ENCODE assay signal across 14 cellular contexts in genomic region chr16:4461250-4462085, GRCh38. TPM values are rescaled to one million over a fixed set of nuclear protein-coding genes. Genes with fewer than 3 reads are reported as not detected.
DNase-seq lines count a peak whose midpoint lies in the region; ATAC-seq, FAIRE-seq and TF ChIP-seq lines count a peak whose summit lies in the region.
"Had no signal": no experiment of that assay in that cellular context is flagged by ENCODE, and none has a peak within 500 bp of the region (broad histone marks: within the 10 kb centered on the region; RNA-seq: fewer than 3 reads in every experiment).

No MANE protein-coding gene starts in this region.

- peaks cover 0 to 36% of the 10 kb centered on the region in 2 experiments for H3K36me3 ChIP-seq in endothelial cell of umbilical vein (ENCODE audit: control insufficient read depth in 2 of 2, extremely low read depth in 1 of 2, insufficient read depth in 2 of 2, low read length in 2 of 2)
- H3K36me3 ChIP-seq in CD8-positive, alpha-beta memory T cell (ENCODE audit: insufficient read depth, low read length) = peaks cover 12% of the 10 kb centered on the region

- FAIRE-seq in endothelial cell of umbilical vein (lab: Jason Lieb, UNC) = no peak

- TF ChIP-seq POLR2A in endothelial cell of umbilical vein (IDR thresholded peaks at IDR 0.05; ENCODE audit: low read depth, low read length) = no peak

- H3K9me1 ChIP-seq in endothelial cell of umbilical vein (replicated peaks; ENCODE audit: control insufficient read depth, extremely low read depth, insufficient read depth, low read length) = no peaks in the 10 kb centered on the region

- H3K27me3 Mint-ChIP-seq in activated CD4-positive, alpha-beta T cell treated with anti-CD3 and anti-CD28 coated beads for 36 hours = no peaks in the 10 kb centered on the region
- no peaks in the 10 kb centered on the region for H3K27me3 Mint-ChIP-seq in progenitor cell of endocrine pancreas
- no peaks in the 10 kb centered on the region for H3K27me3 Mint-ChIP-seq in CD8-positive, alpha-beta memory T cell
- H3K27me3 Mint-ChIP-seq: activated CD8-positive, alpha-beta memory T cell treated with anti-CD3 and anti-CD28 coated beads, Interleukin-2, amount 10 ng/mL, durations not matched to agents 7 days and 5 days; type B pancreatic cell had no signal

- peaks cover 25% of the 10 kb centered on the region for H3K36me3 Mint-ChIP-seq in activated CD4-positive, alpha-beta T cell treated with anti-CD3 and anti-CD28 coated beads for 36 hours (ENCODE audit: low read depth)
- H3K36me3 Mint-ChIP-seq in progenitor cell of endocrine pancreas (ENCODE audit: insufficient read depth) = peaks cover 8% of the 10 kb centered on the region
- peaks cover 7 to 68% (median 7%) of the 10 kb centered on the region in 3 donors for H3K36me3 Mint-ChIP-seq in CD8-positive, alpha-beta memory T cell

- no peak overlapping the region for H2AFZ ChIP-seq in endothelial cell of umbilical vein (ENCODE audit: low read depth, low read length)

- intact Hi-C loops in activated CD4-positive, alpha-beta T cell treated with anti-CD3 and anti-CD28 coated beads for 36 hours (cut with DNase I, micrococcal nuclease) = no loop called here
- intact Hi-C loops in endothelial cell of umbilical vein (cut with micrococcal nuclease) = no loop called here

- no peak overlapping the region for H3K9ac ChIP-seq in endothelial cell of umbilical vein (replicated peaks; ENCODE audit: extremely low read depth, insufficient read depth, low read length)

- H3K4me1 Mint-ChIP-seq in activated CD4-positive, alpha-beta T cell treated with anti-CD3 and anti-CD28 coated beads for 36 hours = peaks cover 20% of the 10 kb centered on the region
- H3K4me1 Mint-ChIP-seq in progenitor cell of endocrine pancreas (ENCODE audit: low read depth) = peaks cover 2% of the 10 kb centered on the region
- peaks cover 32 to 37% (median 32%) of the 10 kb centered on the region in 3 donors for H3K4me1 Mint-ChIP-seq in CD8-positive, alpha-beta memory T cell

- POLR2A ChIA-PET in activated CD4-positive, alpha-beta T cell treated with anti-CD3 and anti-CD28 coated beads for 36 hours (lab: Charles Lee) = no interaction called here
- POLR2A ChIA-PET in endothelial cell of umbilical vein (lab: Charles Lee) = no interaction called here
- POLR2A ChIA-PET in CD8-positive, alpha-beta memory T cell (lab: Charles Lee) = interaction anchor here (0.9 kb wide), 1 partner anchor 46 kb away, joined by 3 read pairs; no protein-coding TSS in a partner anchor

- H3K4me1 ChIP-seq in endothelial cell of umbilical vein (ENCODE audit: control insufficient read depth, extremely low read depth, insufficient read depth, low read length) = no peaks in the 10 kb centered on the region
- peaks cover 30% of the 10 kb centered on the region for H3K4me1 ChIP-seq in CD8-positive, alpha-beta memory T cell (ENCODE audit: insufficient read depth, low read length)
- H3K4me1 ChIP-seq: sigmoid colon had no signal

- no peak overlapping the region for H3K4me3 Mint-ChIP-seq in activated CD4-positive, alpha-beta T cell treated with anti-CD3 and anti-CD28 coated beads for 36 hours
- H3K4me3 Mint-ChIP-seq in progenitor cell of endocrine pancreas (ENCODE audit: low read depth) = no peak overlapping the region
- no peak overlapping the region for H3K4me3 Mint-ChIP-seq in CD8-positive, alpha-beta memory T cell
- H3K4me3 Mint-ChIP-seq: activated CD8-positive, alpha-beta memory T cell treated with anti-CD3 and anti-CD28 coated beads, Interleukin-2, amount 10 ng/mL, durations not matched to agents 7 days and 5 days; type B pancreatic cell had no signal

- TF ChIP-seq CTCF in endothelial cell of umbilical vein (IDR thresholded peaks at IDR 0.05; ENCODE audit: extremely low read depth in 1 of 2, insufficient read depth in 1 of 2, low read depth in 1 of 2, low read length in 2 of 2) = no peak
- no peak for TF ChIP-seq CTCF in progenitor cell of endocrine pancreas (IDR thresholded peaks at IDR 0.05; ENCODE audit: unreplicated experiment)

- no peaks in the 10 kb centered on the region for H4K20me1 ChIP-seq in endothelial cell of umbilical vein (replicated peaks; ENCODE audit: control insufficient read depth, extremely low read depth, insufficient read depth, low read length)

- ATAC-seq in activated CD4-positive, alpha-beta T cell treated with anti-CD3 and anti-CD28 coated beads for 36 hours = no peak
- ATAC-seq: activated CD8-positive, alpha-beta memory T cell treated with anti-CD3 and anti-CD28 coated beads, Interleukin-2, amount 10 ng/mL, durations not matched to agents 7 days and 5 days had no signal

- no peaks in the 10 kb centered on the region for H3K27me3 ChIP-seq in endothelial cell of umbilical vein (ENCODE audit: control insufficient read depth in 2 of 2, insufficient read depth in 2 of 2, low read length in 2 of 2)
- no peaks in the 10 kb centered on the region for H3K27me3 ChIP-seq in CD8-positive, alpha-beta memory T cell (ENCODE audit: insufficient read depth, low read length, poor library complexity, severe bottlenecking)
- H3K27me3 ChIP-seq: sigmoid colon had no signal

- dilution Hi-C loops in endothelial cell of umbilical vein (cut with MboI; ENCODE audit: extremely low pct_ligation_motif_present, low sequenced_read_pairs) = no loop called here

- H3K4me2 ChIP-seq in endothelial cell of umbilical vein (ENCODE audit: insufficient read depth, low read length) = no peak overlapping the region

- H3K9me3 Mint-ChIP-seq in activated CD4-positive, alpha-beta T cell treated with anti-CD3 and anti-CD28 coated beads for 36 hours (ENCODE audit: low read depth) = no peaks in the 10 kb centered on the region
- H3K9me3 Mint-ChIP-seq in progenitor cell of endocrine pancreas (ENCODE audit: low read depth) = no peaks in the 10 kb centered on the region
- no peaks in the 10 kb centered on the region for H3K9me3 Mint-ChIP-seq in CD8-positive, alpha-beta memory T cell
- H3K9me3 Mint-ChIP-seq: type B pancreatic cell had no signal

- no peak overlapping the region for H3K4me3 ChIP-seq in endothelial cell of umbilical vein (replicated peaks in 1 of 3; ENCODE audit: insufficient read depth in 1 of 3, low read depth in 1 of 3, low read length in 3 of 3)
- H3K4me3 ChIP-seq in CD8-positive, alpha-beta memory T cell (ENCODE audit: low read length) = no peak overlapping the region
- H3K4me3 ChIP-seq: sigmoid colon had no signal

- H3K27ac Mint-ChIP-seq in activated CD4-positive, alpha-beta T cell treated with anti-CD3 and anti-CD28 coated beads for 36 hours = no peak overlapping the region
- peak overlapping the region; percentile 29 for H3K27ac Mint-ChIP-seq in progenitor cell of endocrine pancreas
- H3K27ac Mint-ChIP-seq in CD8-positive, alpha-beta memory T cell = peak overlapping the region in 4 of 8 donors; percentile 14 to 76 (median 52)
- H3K27ac Mint-ChIP-seq: type B pancreatic cell had no signal

- H3K9me3 ChIP-seq in endothelial cell of umbilical vein (replicated peaks; ENCODE audit: control insufficient read depth, insufficient read depth, low read length) = no peaks in the 10 kb centered on the region
- H3K9me3 ChIP-seq in CD8-positive, alpha-beta memory T cell (ENCODE audit: low read length) = no peaks in the 10 kb centered on the region
- H3K9me3 ChIP-seq: sigmoid colon had no signal

- peak; percentile 15 for DNase-seq in activated CD4-positive, alpha-beta T cell treated with anti-CD3 and anti-CD28 coated beads for 36 hours
- no peak for DNase-seq in activated CD4-positive, alpha-beta T cell treated with anti-CD3 and anti-CD28 coated beads, Interleukin-2, amount 50 U/mL, for 4 hours
- peak; percentile 52 for DNase-seq in NCI-H82 treated with DMSO at 0.1 percent for 48 hours (lab: John Stamatoyannopoulos, UW; ENCODE audit: unreplicated experiment)
- DNase-seq in endothelial cell of umbilical vein (ENCODE audit: low read depth, low spot score) = no peak
- no peak for DNase-seq in progenitor cell of endocrine pancreas (ENCODE audit: low spot score, unreplicated experiment)
- no peak for DNase-seq in H4 (ENCODE audit: low spot score)
- no peak for DNase-seq in GF-D8 (lab: John Stamatoyannopoulos, UW)
- no peak for DNase-seq in CD8-positive, alpha-beta memory T cell
- DNase-seq: activated CD8-positive, alpha-beta memory T cell treated with anti-CD3 and anti-CD28 coated beads, Interleukin-2, amount 10 ng/mL, durations not matched to agents 7 days and 5 days; EL; NCI-H1105; NK-92 treated with Interleukin-12 subunit alpha and Interleukin-12 subunit beta, amount 100 ng/mL, for 24 hours; sigmoid colon had no signal

- no TSS peak for BruUV-seq in endothelial cell of umbilical vein (replicated peaks; lab: Mats Ljungman, UMichigan)

- CTCF ChIA-PET in activated CD4-positive, alpha-beta T cell treated with anti-CD3 and anti-CD28 coated beads for 36 hours (lab: Charles Lee) = interaction anchor here (0.8 kb wide), 1 partner anchor 16 kb away, joined by 3 read pairs; no protein-coding TSS in a partner anchor
- CTCF ChIA-PET in endothelial cell of umbilical vein (lab: Charles Lee) = interaction anchor here (1.1 kb wide), 1 partner anchor 15 kb away, joined by 3 read pairs; no protein-coding TSS in a partner anchor
- CTCF ChIA-PET in CD8-positive, alpha-beta memory T cell (lab: Charles Lee) = interaction anchor here (1.1 to 1.6 kb wide), 2 partner anchors 45 to 88 kb away, joined by 3 to 5 read pairs; no protein-coding TSS in a partner anchor

- no peaks in the 10 kb centered on the region for H3K79me2 ChIP-seq in endothelial cell of umbilical vein (ENCODE audit: control insufficient read depth, insufficient read depth, low read length)

- H3K27ac ChIP-seq in endothelial cell of umbilical vein (ENCODE audit: insufficient read depth, low read depth, low read length) = no peak overlapping the region
- no peak overlapping the region for H3K27ac ChIP-seq in CD8-positive, alpha-beta memory T cell (ENCODE audit: low read depth, low read length)
- H3K27ac ChIP-seq: sigmoid colon had no signal

RNA-seq across cellular contexts. Expression of gene NMRAL1, which starts 13.0 kb away (rescaled TPM):
- total RNA-seq in activated CD4-positive, alpha-beta T cell treated with anti-CD3 and anti-CD28 coated beads for 36 hours = 10 to 100 TPM; 27.1 to 29.5 TPM
- total RNA-seq in endothelial cell of umbilical vein (38.4 and 48.0 TPM in 2 replicates), progenitor cell of endocrine pancreas (47.1 and 48.7 TPM in 2 replicates)
- 84.4 and 101 TPM in 2 replicates for polyA plus RNA-seq in endothelial cell of umbilical vein
- polyA plus RNA-seq in endothelial cell of umbilical vein (2011; cell fraction: cytosol; rRNA removed) = 76.1 and 86.6 TPM in 2 replicates
- polyA plus RNA-seq in endothelial cell of umbilical vein (2011; cell fraction: nucleus; rRNA removed) = 50.3 and 65.3 TPM in 2 replicates
- polyA plus RNA-seq in endothelial cell of umbilical vein (2012) = 52.2 and 55.6 TPM in 2 replicates
- polyA minus RNA-seq in endothelial cell of umbilical vein = 45.8 and 55.4 TPM in 2 replicates
- polyA minus RNA-seq in endothelial cell of umbilical vein (2011; cell fraction: cytosol; rRNA and poly(A)+ RNA removed) = 57.0 TPM
- polyA minus RNA-seq in endothelial cell of umbilical vein (2011; cell fraction: nucleus; rRNA and poly(A)+ RNA removed) = 11.1 and 13.6 TPM in 2 replicates
- total RNA-seq in H4 (2014; rRNA removed; shearing (Covaris generic)) = 69.5 and 102 TPM in 2 replicates
- total RNA-seq in CD8-positive, alpha-beta memory T cell = 10 to 100 TPM; 63.8 to 65.8 TPM
- polyA plus RNA-seq in CD8-positive, alpha-beta memory T cell = 75.4 TPM

RNA-seq across cellular contexts. Expression of gene HMOX2, which starts 14.7 kb away (rescaled TPM):
- total RNA-seq in activated CD4-positive, alpha-beta T cell treated with anti-CD3 and anti-CD28 coated beads for 36 hours = 10 to 100 TPM; 67.7 to 80.2 TPM
- total RNA-seq in endothelial cell of umbilical vein (80.7 and 92.6 TPM in 2 replicates), progenitor cell of endocrine pancreas (28.5 and 30.1 TPM in 2 replicates)
- polyA plus RNA-seq in endothelial cell of umbilical vein = 86.3 and 91.0 TPM in 2 replicates
- 95.0 and 103 TPM in 2 replicates for polyA plus RNA-seq in endothelial cell of umbilical vein (2011; cell fraction: cytosol; rRNA removed)
- 48.7 and 63.5 TPM in 2 replicates for polyA plus RNA-seq in endothelial cell of umbilical vein (2011; cell fraction: nucleus; rRNA removed)
- 130 and 137 TPM in 2 replicates for polyA plus RNA-seq in endothelial cell of umbilical vein (2012)
- polyA minus RNA-seq in endothelial cell of umbilical vein = 68.9 and 81.3 TPM in 2 replicates
- 18.0 TPM for polyA minus RNA-seq in endothelial cell of umbilical vein (2011; cell fraction: cytosol; rRNA and poly(A)+ RNA removed)
- 14.4 and 18.9 TPM in 2 replicates for polyA minus RNA-seq in endothelial cell of umbilical vein (2011; cell fraction: nucleus; rRNA and poly(A)+ RNA removed)
- total RNA-seq in H4 (2014; rRNA removed; shearing (Covaris generic)) = 46.3 and 48.4 TPM in 2 replicates
- 10 to 100 TPM; 87.5 to 95.2 TPM for total RNA-seq in CD8-positive, alpha-beta memory T cell
- 178 TPM for polyA plus RNA-seq in CD8-positive, alpha-beta memory T cell

RNA-seq across cellular contexts. Expression of gene DNAJA3, which starts 35.8 kb away (rescaled TPM):
- 100 to 1,000 TPM in 1 of 2 experiments, 10 to 100 TPM in 1; 93.9 to 102 TPM for total RNA-seq in activated CD4-positive, alpha-beta T cell treated with anti-CD3 and anti-CD28 coated beads for 36 hours
- total RNA-seq in endothelial cell of umbilical vein (40.6 and 45.4 TPM in 2 replicates), progenitor cell of endocrine pancreas (38.8 and 42.3 TPM in 2 replicates)
- 29.0 and 33.4 TPM in 2 replicates for polyA plus RNA-seq in endothelial cell of umbilical vein
- polyA plus RNA-seq in endothelial cell of umbilical vein (2011; cell fraction: cytosol; rRNA removed) = 36.7 and 37.7 TPM in 2 replicates
- polyA plus RNA-seq in endothelial cell of umbilical vein (2011; cell fraction: nucleus; rRNA removed) = 56.9 and 63.1 TPM in 2 replicates
- 34.7 and 34.9 TPM in 2 replicates for polyA plus RNA-seq in endothelial cell of umbilical vein (2012)
- polyA minus RNA-seq in endothelial cell of umbilical vein = 24.4 and 27.6 TPM in 2 replicates
- polyA minus RNA-seq in endothelial cell of umbilical vein (2011; cell fraction: cytosol; rRNA and poly(A)+ RNA removed) = 36.0 TPM
- 20.2 and 22.1 TPM in 2 replicates for polyA minus RNA-seq in endothelial cell of umbilical vein (2011; cell fraction: nucleus; rRNA and poly(A)+ RNA removed)
- 48.3 and 48.4 TPM in 2 replicates for total RNA-seq in H4 (2014; rRNA removed; shearing (Covaris generic))
- total RNA-seq in CD8-positive, alpha-beta memory T cell = 100 to 1,000 TPM; 104 to 108 TPM
- 51.1 TPM for polyA plus RNA-seq in CD8-positive, alpha-beta memory T cell

RNA-seq across cellular contexts. Expression of gene CORO7, which starts 45.1 kb away (rescaled TPM):
- 10 to 100 TPM; 65.0 to 67.1 TPM for total RNA-seq in activated CD4-positive, alpha-beta T cell treated with anti-CD3 and anti-CD28 coated beads for 36 hours
- 70.4 and 72.3 TPM in 2 replicates for total RNA-seq in endothelial cell of umbilical vein
- polyA plus RNA-seq in endothelial cell of umbilical vein = 42.5 and 57.1 TPM in 2 replicates
- 17.7 and 23.9 TPM in 2 replicates for polyA plus RNA-seq in endothelial cell of umbilical vein (2011; cell fraction: cytosol; rRNA removed)
- polyA plus RNA-seq in endothelial cell of umbilical vein (2011; cell fraction: nucleus; rRNA removed) = 171 and 177 TPM in 2 replicates
- polyA plus RNA-seq in endothelial cell of umbilical vein (2012) = 25.7 and 41.7 TPM in 2 replicates
- 47.0 and 61.5 TPM in 2 replicates for polyA minus RNA-seq in endothelial cell of umbilical vein
- 13.6 TPM for polyA minus RNA-seq in endothelial cell of umbilical vein (2011; cell fraction: cytosol; rRNA and poly(A)+ RNA removed)
- 65.1 and 94.9 TPM in 2 replicates for polyA minus RNA-seq in endothelial cell of umbilical vein (2011; cell fraction: nucleus; rRNA and poly(A)+ RNA removed)
- 25.7 and 35.2 TPM in 2 replicates for total RNA-seq in progenitor cell of endocrine pancreas
- 8.9 and 10.6 TPM in 2 replicates for total RNA-seq in H4 (2014; rRNA removed; shearing (Covaris generic))
- 10 to 100 TPM; 92.0 to 96.3 TPM for total RNA-seq in CD8-positive, alpha-beta memory T cell
- polyA plus RNA-seq in CD8-positive, alpha-beta memory T cell = 129 TPM

Comparison
In these comparisons a context has a peak if more than half of its experiments do, and no peak if none do; other contexts are left out.
1. DNase-seq: peak in activated CD4-positive, alpha-beta T cell treated with anti-CD3 and anti-CD28 coated beads for 36 hours (single experiment) and NCI-H82 treated with DMSO at 0.1 percent for 48 hours (single experiment); none in activated CD4-positive, alpha-beta T cell treated with anti-CD3 and anti-CD28 coated beads, Interleukin-2, amount 50 U/mL, for 4 hours (0 of 2), endothelial cell of umbilical vein (single experiment), progenitor cell of endocrine pancreas (single experiment), H4 (single experiment), GF-D8 (single experiment) and CD8-positive, alpha-beta memory T cell (0 of 5).